In the genomic region with DNA sequence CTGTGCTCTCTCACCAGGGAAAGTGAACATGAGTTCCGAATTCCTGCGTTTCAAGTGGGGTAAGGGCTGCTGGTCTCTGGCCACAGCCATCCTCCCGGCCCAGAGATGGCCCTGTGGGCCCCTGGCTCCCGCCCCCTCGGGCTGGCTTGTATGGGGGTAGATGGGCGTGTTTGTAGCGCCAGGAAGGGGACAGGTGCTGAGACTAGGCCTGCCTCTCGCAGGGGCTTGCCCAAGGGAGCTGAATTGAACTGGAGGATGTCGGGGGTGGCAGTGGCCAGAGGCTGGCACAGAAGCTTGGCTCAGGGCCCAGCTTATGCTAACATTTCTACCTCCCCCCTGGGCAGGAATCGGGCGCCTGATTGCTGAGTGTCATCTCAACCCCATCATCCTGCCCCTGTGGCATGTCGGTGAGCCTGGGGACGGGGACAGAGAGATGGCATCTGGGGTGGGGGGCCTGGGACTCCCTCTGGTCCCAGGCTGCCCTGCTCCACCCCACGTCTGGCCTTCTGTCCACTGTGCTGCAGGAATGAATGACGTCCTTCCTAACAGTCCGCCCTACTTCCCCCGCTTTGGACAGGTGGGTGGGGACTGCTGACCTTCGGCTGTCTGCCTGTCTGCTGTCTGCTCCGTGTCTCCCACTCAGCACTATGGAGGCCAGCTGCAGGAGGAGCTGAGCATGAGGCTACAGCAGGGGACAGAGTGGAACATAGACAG, we compare ENCODE assay signal across 17 cellular contexts. TPM values are rescaled to one million over a fixed set of nuclear protein-coding genes. Genes with fewer than 3 reads are reported as not detected.
DNase-seq lines count a peak whose midpoint lies in the region; ATAC-seq, FAIRE-seq and TF ChIP-seq lines count a peak whose summit lies in the region.
"Had no signal": no experiment of that assay in that cellular context is flagged by ENCODE, and none has a peak within 500 bp of the region (broad histone marks: within the 10 kb centered on the region; RNA-seq: fewer than 3 reads in every experiment).

No MANE protein-coding gene starts in this region.

- peak; percentile 41 for DNase-seq in NCI-H2196 (lab: John Stamatoyannopoulos, UW; ENCODE audit: unreplicated experiment)
- no peak for DNase-seq in K562 (ENCODE audit: extremely low read depth in 1 of 4, low spot score in 3 of 4)
- no peak for DNase-seq in psoas muscle
- DNase-seq in NCI-H2227 treated with DMSO at 0.1 percent for 48 hours (lab: John Stamatoyannopoulos, UW) = no peak
- DNase-seq in stimulated activated CD4-positive, alpha-beta T cell treated with anti-CD3 and anti-CD28 coated beads, Interleukin-4, amount 100 ng/mL, for 24 hours = no peak
- no peak for DNase-seq in posterior cingulate gyrus
- DNase-seq: DMS 273 treated with DMSO at 0.1 percent for 48 hours; hippocampal formation; naive B cell; NCI-H187; stimulated activated CD4-positive, alpha-beta T cell treated with anti-CD3 and anti-CD28 coated beads, Interleukin-4, amount 100 ng/mL, for 4 hours; stimulated activated naive B cell treated with anti-CD40 and anti-IgM and Interleukin-4, amounts not matched to agents 10 μg/mL and 1 μg/mL and 100 μg/mL, for 72 hours; uterus had no signal

- no peak overlapping the region for H2AFZ ChIP-seq in K562 (ENCODE audit: low read depth, low read length)

- H3K27ac ChIP-seq in K562 (ENCODE audit: extremely low read depth, low read depth, low read length) = no peak overlapping the region
- H3K27ac ChIP-seq in psoas muscle = peak overlapping the region; percentile 16
- H3K27ac ChIP-seq: epithelial cell of prostate, KMS-11, uterus had no signal

- ATAC-seq in K562 = peak; percentile 37; the same call in 2 of the 3 replicates
- peak; percentile 74 to 85 (median 82) for ATAC-seq in psoas muscle

- in situ Hi-C loops in K562 (cut with MboI) = no loop called here

- no peak for FAIRE-seq in K562 (lab: Jason Lieb, UNC)
- FAIRE-seq: colon, H54 had no signal

- POLR2A ChIA-PET in K562 (lab: Yijun Ruan, JAX) = interaction anchor here (0.6 to 3.2 kb wide), 5 partner anchors 10 to 94 kb away, joined by 4 to 11 read pairs (median 6); partner anchors contain the start of gene RPL10

- H3K9ac ChIP-seq in K562 (ENCODE audit: insufficient read depth in 1 of 2, low read depth in 2 of 2, low read length in 2 of 2) = peak overlapping the region in 1 of 2 experiments; percentile 74; a peak in 2 of 4 replicates
- H3K9ac ChIP-seq: KMS-11 had no signal

- no peak for TF ChIP-seq EP300 in K562 (IDR thresholded peaks at IDR 0.05; ENCODE audit: low read length)

- no peaks in the 10 kb centered on the region for H4K20me1 ChIP-seq in K562 (replicated peaks; ENCODE audit: control insufficient read depth, insufficient read depth, low read length)

- no peaks in the 10 kb centered on the region for H3K9me3 ChIP-seq in K562 (replicated peaks; ENCODE audit: control insufficient read depth, insufficient read depth, low read depth, low read length)
- H3K9me3 ChIP-seq in psoas muscle = no peaks in the 10 kb centered on the region
- H3K9me3 ChIP-seq: uterus had no signal

- no peaks in the 10 kb centered on the region for H3K27me3 ChIP-seq in K562 (ENCODE audit: control insufficient read depth in 2 of 2, insufficient read depth in 2 of 2, low read length in 2 of 2)
- peaks cover 0 to 9% (median 0%) of the 10 kb centered on the region in 3 donors for H3K27me3 ChIP-seq in psoas muscle (ENCODE audit: insufficient read depth in 3 of 3, low read length in 2 of 3)
- H3K27me3 ChIP-seq: uterus had no signal

- TF ChIP-seq CTCF in K562 (IDR thresholded peaks at IDR 0.05 in 2 of 3, conservative IDR thresholded peaks at IDR 0.05 in 1 of 3; ENCODE audit: insufficient read depth in 2 of 3, low read depth in 1 of 3, low read length in 3 of 3) = no peak
- no peak for TF ChIP-seq CTCF in psoas muscle (IDR thresholded peaks at IDR 0.05)

- CTCF ChIA-PET in K562 (lab: Yijun Ruan, JAX; ENCODE audit: low intra/inter-chr PET ratio) = no interaction called here

- intact Hi-C loops in K562 (cut with micrococcal nuclease) = no loop called here
- intact Hi-C loops in psoas muscle (cut with DNase I) = loop anchor here in 1 of 2 donors (5.0 kb wide), 1 partner anchor 112 kb away; no protein-coding TSS in a partner anchor
- intact Hi-C loops in posterior cingulate gyrus (cut with DNase I) = no loop called here

- H3K4me3 ChIP-seq in K562 (no peak overlapping the region), psoas muscle (no peak overlapping the region)
- H3K4me3 ChIP-seq: uterus had no signal

- TF ChIP-seq RAD21 in K562 (CRISPR knock-in tag; conservative IDR thresholded peaks at IDR 0.05 in 1 of 2, IDR thresholded peaks at IDR 0.05 in 1 of 2) = no peak

- BruUV-seq in K562 (replicated peaks; lab: Mats Ljungman, UMichigan) = no TSS peak

- H3K36me3 ChIP-seq in K562 (ENCODE audit: control insufficient read depth, insufficient read depth, low read length) = no peaks in the 10 kb centered on the region
- peaks cover 0 to 9% of the 10 kb centered on the region in 2 donors for H3K36me3 ChIP-seq in psoas muscle (ENCODE audit: insufficient read depth in 1 of 2, low read depth in 1 of 2)
- H3K36me3 ChIP-seq: uterus had no signal

- 70% methylated on average over 7 of the region's 19 CpGs for WGBS in K562 (ENCODE audit: insufficient coverage, low coverage, missing lambda C conversion rate)
- WGBS in psoas muscle, 3 donors = 34 to 48% (median 35%) methylated on average over 18 to 19 of the region's 19 CpGs

- H3K4me2 ChIP-seq in K562 (ENCODE audit: insufficient read depth, low read length) = no peak overlapping the region
- H3K4me2 ChIP-seq: KMS-11 had no signal

- no peaks in the 10 kb centered on the region for H3K79me2 ChIP-seq in K562 (ENCODE audit: control insufficient read depth, insufficient read depth, low read length)

- H3K4me1 ChIP-seq in K562 (replicated peaks in 1 of 2; ENCODE audit: control insufficient read depth in 2 of 2, insufficient read depth in 2 of 2, low read length in 2 of 2) (peaks cover 0 to 20% of the 10 kb centered on the region in 2 experiments; a peak in 2 of 5 replicates), psoas muscle (peaks cover 3% of the 10 kb centered on the region)
- H3K4me1 ChIP-seq: uterus had no signal

- TF ChIP-seq POLR2A in K562 (conservative IDR thresholded peaks at IDR 0.05) = no peak

- no peaks in the 10 kb centered on the region for H3K9me1 ChIP-seq in K562 (ENCODE audit: control insufficient read depth, insufficient read depth, low read length)

RNA-seq across cellular contexts. Expression of gene TAFAZZIN, which starts 8.5 kb away (rescaled TPM):
- total RNA-seq in K562 (2011; cell fraction: chromatin; rRNA removed; ENCODE audit: low replicate concordance) = 68.1 and 155 TPM in 2 replicates
- total RNA-seq in K562 (2011; cell fraction: nucleolus; rRNA removed) = 126 and 130 TPM in 2 replicates
- 84.5 and 90.6 TPM in 2 replicates for total RNA-seq in K562 (2011; cell fraction: nucleoplasm; rRNA removed)
- total RNA-seq in K562 (2014; rRNA removed) (20.2 and 33.7 TPM in 2 replicates), K562 (2014; rRNA removed; fragmentation: Illumina TruSeq; extraction: Trizol) (10.7 and 11.3 TPM in 2 replicates), K562 (2015; rRNA removed; fragmentation: Illumina TruSeq; extraction: Trizol) (15.6 and 17.1 TPM in 2 replicates), K562 (2021) (29.6 and 32.2 TPM in 2 replicates), psoas muscle (10 to 100 TPM; 17.7 to 25.5 (median 23.6) TPM)
- polyA plus RNA-seq in K562 (2011; rRNA removed) (24.0 and 39.6 TPM in 2 replicates), K562 (2014; fragmentation: Illumina TruSeq; extraction: Trizol) (20.2 and 25.0 TPM in 2 replicates), K562 (2014; fragmentation: Nextera tagmentation; extraction: Ambion mirVana) (under 1 TPM; 0.49 to 0.64 TPM), K562 (2014; rRNA removed) (33.6 and 40.7 TPM in 2 replicates), psoas muscle (10 to 100 TPM; 19.2 to 21.8 (median 20.7) TPM)
- 24.2 and 26.2 TPM in 2 replicates for polyA plus RNA-seq in K562 (2011; cell fraction: cytosol; rRNA removed)
- 415 and 432 TPM in 2 replicates for polyA plus RNA-seq in K562 (2011; cell fraction: nucleus; rRNA removed)
- polyA plus RNA-seq in K562 (2012) = 21.3 and 52.8 TPM in 2 replicates
- polyA minus RNA-seq in K562 (2011; rRNA and poly(A)+ RNA removed) = 7.7 and 17.0 TPM in 2 replicates
- 8.3 and 13.7 TPM in 2 replicates for polyA minus RNA-seq in K562 (2011; cell fraction: cytosol; rRNA and poly(A)+ RNA removed)
- 45.6 and 52.2 TPM in 2 replicates for polyA minus RNA-seq in K562 (2011; cell fraction: nucleus; rRNA and poly(A)+ RNA removed)

RNA-seq across cellular contexts. Expression of gene ATP6AP1, which starts 8.6 kb away (rescaled TPM):
- total RNA-seq in K562 (2011; cell fraction: chromatin; rRNA removed; ENCODE audit: low replicate concordance) = 70.8 and 156 TPM in 2 replicates
- 194 and 228 TPM in 2 replicates for total RNA-seq in K562 (2011; cell fraction: nucleolus; rRNA removed)
- 158 and 184 TPM in 2 replicates for total RNA-seq in K562 (2011; cell fraction: nucleoplasm; rRNA removed)
- 52.9 and 56.2 TPM in 2 replicates for total RNA-seq in K562 (2014; rRNA removed)
- total RNA-seq in K562 (2014; rRNA removed; fragmentation: Illumina TruSeq; extraction: Trizol) = 26.5 and 30.1 TPM in 2 replicates
- total RNA-seq in K562 (2015; rRNA removed; fragmentation: Illumina TruSeq; extraction: Trizol) = 47.3 and 50.0 TPM in 2 replicates
- total RNA-seq in K562 (2021) = 75.6 and 81.4 TPM in 2 replicates
- 60.7 and 93.2 TPM in 2 replicates for polyA plus RNA-seq in K562 (2011; rRNA removed)
- 177 and 195 TPM in 2 replicates for polyA plus RNA-seq in K562 (2011; cell fraction: cytosol; rRNA removed)
- polyA plus RNA-seq in K562 (2011; cell fraction: nucleus; rRNA removed) = 93.6 and 94.2 TPM in 2 replicates
- 82.8 and 171 TPM in 2 replicates for polyA plus RNA-seq in K562 (2012)
- polyA plus RNA-seq in K562 (2014; fragmentation: Illumina TruSeq; extraction: Trizol) = 90.5 and 100 TPM in 2 replicates
- polyA plus RNA-seq in K562 (2014; fragmentation: Nextera tagmentation; extraction: Ambion mirVana) = 10 to 100 TPM in 1 of 2 experiments, 1 to 10 TPM in 1; 8.3 to 12.3 TPM
- 67.1 and 72.0 TPM in 2 replicates for polyA plus RNA-seq in K562 (2014; rRNA removed)
- 48.9 and 56.6 TPM in 2 replicates for polyA minus RNA-seq in K562 (2011; rRNA and poly(A)+ RNA removed)
- 78.1 and 123 TPM in 2 replicates for polyA minus RNA-seq in K562 (2011; cell fraction: cytosol; rRNA and poly(A)+ RNA removed)
- polyA minus RNA-seq in K562 (2011; cell fraction: nucleus; rRNA and poly(A)+ RNA removed) = 13.7 and 29.0 TPM in 2 replicates
- 10 to 100 TPM; 34.1 to 38.6 (median 34.5) TPM for total RNA-seq in psoas muscle
- 10 to 100 TPM; 28.3 to 37.1 (median 31.0) TPM for polyA plus RNA-seq in psoas muscle

RNA-seq across cellular contexts. Expression of gene DNASE1L1, which starts 10.8 kb away (rescaled TPM):
- total RNA-seq in K562 (2011; cell fraction: chromatin; rRNA removed; ENCODE audit: low replicate concordance) = 14.4 and 29.9 TPM in 2 replicates
- total RNA-seq in K562 (2011; cell fraction: nucleolus; rRNA removed) = 32.4 and 37.9 TPM in 2 replicates
- 24.0 and 27.8 TPM in 2 replicates for total RNA-seq in K562 (2011; cell fraction: nucleoplasm; rRNA removed)
- total RNA-seq in K562 (2014; rRNA removed) = 12.4 and 16.4 TPM in 2 replicates
- 5.7 and 5.9 TPM in 2 replicates for total RNA-seq in K562 (2014; rRNA removed; fragmentation: Illumina TruSeq; extraction: Trizol)
- 4.9 and 5.5 TPM in 2 replicates for total RNA-seq in K562 (2015; rRNA removed; fragmentation: Illumina TruSeq; extraction: Trizol)
- 10.9 and 11.2 TPM in 2 replicates for total RNA-seq in K562 (2021)
- polyA plus RNA-seq in K562 (2011; rRNA removed) = 12.6 and 14.8 TPM in 2 replicates
- 18.6 and 34.4 TPM in 2 replicates for polyA plus RNA-seq in K562 (2011; cell fraction: cytosol; rRNA removed)
- polyA plus RNA-seq in K562 (2011; cell fraction: nucleus; rRNA removed) = 18.8 and 31.1 TPM in 2 replicates
- polyA plus RNA-seq in K562 (2012) = 14.5 and 24.0 TPM in 2 replicates
- polyA plus RNA-seq in K562 (2014; fragmentation: Illumina TruSeq; extraction: Trizol) = 7.9 and 12.9 TPM in 2 replicates
- polyA plus RNA-seq in K562 (2014; fragmentation: Nextera tagmentation; extraction: Ambion mirVana) = under 1 TPM; 0.73 to 0.74 TPM
- 11.6 and 16.4 TPM in 2 replicates for polyA plus RNA-seq in K562 (2014; rRNA removed)
- 5.2 and 6.9 TPM in 2 replicates for polyA minus RNA-seq in K562 (2011; rRNA and poly(A)+ RNA removed)
- 8.1 and 9.3 TPM in 2 replicates for polyA minus RNA-seq in K562 (2011; cell fraction: cytosol; rRNA and poly(A)+ RNA removed)
- polyA minus RNA-seq in K562 (2011; cell fraction: nucleus; rRNA and poly(A)+ RNA removed) = 4.7 and 6.1 TPM in 2 replicates
- total RNA-seq in psoas muscle = 100 to 1,000 TPM in 2 of 4 donors, 10 to 100 TPM in 2; 72.6 to 149 (median 111) TPM
- 10 to 100 TPM; 42.2 to 75.1 (median 71.1) TPM for polyA plus RNA-seq in psoas muscle

RNA-seq across cellular contexts. Expression of gene GDI1, which starts 17.1 kb away (rescaled TPM):
- total RNA-seq in K562 (2011; cell fraction: chromatin; rRNA removed; ENCODE audit: low replicate concordance) = 170 and 364 TPM in 2 replicates
- 263 and 264 TPM in 2 replicates for total RNA-seq in K562 (2011; cell fraction: nucleolus; rRNA removed)
- total RNA-seq in K562 (2011; cell fraction: nucleoplasm; rRNA removed) = 180 and 225 TPM in 2 replicates
- 37.5 and 76.5 TPM in 2 replicates for total RNA-seq in K562 (2014; rRNA removed)
- total RNA-seq in K562 (2014; rRNA removed; fragmentation: Illumina TruSeq; extraction: Trizol) = 18.9 and 23.9 TPM in 2 replicates
- total RNA-seq in K562 (2015; rRNA removed; fragmentation: Illumina TruSeq; extraction: Trizol) = 27.4 and 30.4 TPM in 2 replicates
- 54.6 and 61.1 TPM in 2 replicates for total RNA-seq in K562 (2021)
- 76.8 and 134 TPM in 2 replicates for polyA plus RNA-seq in K562 (2011; rRNA removed)
- polyA plus RNA-seq in K562 (2011; cell fraction: cytosol; rRNA removed) = 94.0 and 108 TPM in 2 replicates
- 629 and 686 TPM in 2 replicates for polyA plus RNA-seq in K562 (2011; cell fraction: nucleus; rRNA removed)
- polyA plus RNA-seq in K562 (2012) = 75.0 and 118 TPM in 2 replicates
- polyA plus RNA-seq in K562 (2014; fragmentation: Illumina TruSeq; extraction: Trizol) = 73.2 and 82.6 TPM in 2 replicates
- 1 to 10 TPM in 1 of 2 experiments, under 1 TPM in 1; 0.97 to 2.2 TPM for polyA plus RNA-seq in K562 (2014; fragmentation: Nextera tagmentation; extraction: Ambion mirVana)
- 78.1 and 86.1 TPM in 2 replicates for polyA plus RNA-seq in K562 (2014; rRNA removed)
- polyA minus RNA-seq in K562 (2011; rRNA and poly(A)+ RNA removed) = 35.8 and 44.0 TPM in 2 replicates
- 28.5 and 29.3 TPM in 2 replicates for polyA minus RNA-seq in K562 (2011; cell fraction: cytosol; rRNA and poly(A)+ RNA removed)
- polyA minus RNA-seq in K562 (2011; cell fraction: nucleus; rRNA and poly(A)+ RNA removed) = 86.3 and 105 TPM in 2 replicates
- total RNA-seq in psoas muscle = 10 to 100 TPM; 37.4 to 57.7 (median 49.8) TPM
- 10 to 100 TPM; 37.4 to 52.4 (median 50.7) TPM for polyA plus RNA-seq in psoas muscle

RNA-seq across cellular contexts. Expression of gene RPL10, which starts 21.7 kb away (rescaled TPM):
- 652 and 1,355 TPM in 2 replicates for total RNA-seq in K562 (2011; cell fraction: chromatin; rRNA removed; ENCODE audit: low replicate concordance)
- 1,356 and 1,561 TPM in 2 replicates for total RNA-seq in K562 (2011; cell fraction: nucleolus; rRNA removed)
- total RNA-seq in K562 (2011; cell fraction: nucleoplasm; rRNA removed) = 1,670 and 2,786 TPM in 2 replicates
- 4,111 and 4,705 TPM in 2 replicates for total RNA-seq in K562 (2014; rRNA removed)
- 3,682 and 4,010 TPM in 2 replicates for total RNA-seq in K562 (2014; rRNA removed; fragmentation: Illumina TruSeq; extraction: Trizol)
- total RNA-seq in K562 (2015; rRNA removed; fragmentation: Illumina TruSeq; extraction: Trizol) = 3,735 and 3,774 TPM in 2 replicates
- total RNA-seq in K562 (2021) = 4,299 and 4,408 TPM in 2 replicates
- 5,297 and 6,545 TPM in 2 replicates for polyA plus RNA-seq in K562 (2011; rRNA removed)
- polyA plus RNA-seq in K562 (2011; cell fraction: cytosol; rRNA removed) = 7,052 and 10,074 TPM in 2 replicates
- polyA plus RNA-seq in K562 (2011; cell fraction: nucleus; rRNA removed) = 3,562 and 5,028 TPM in 2 replicates
- 5,208 and 8,851 TPM in 2 replicates for polyA plus RNA-seq in K562 (2012)
- polyA plus RNA-seq in K562 (2014; fragmentation: Illumina TruSeq; extraction: Trizol) = 6,119 and 7,432 TPM in 2 replicates
- 1,000 to 10,000 TPM; 5,014 to 7,600 TPM for polyA plus RNA-seq in K562 (2014; fragmentation: Nextera tagmentation; extraction: Ambion mirVana)
- polyA plus RNA-seq in K562 (2014; rRNA removed) = 6,193 and 7,323 TPM in 2 replicates
- polyA minus RNA-seq in K562 (2011; rRNA and poly(A)+ RNA removed) = 1,451 and 1,523 TPM in 2 replicates
- 1,578 and 1,804 TPM in 2 replicates for polyA minus RNA-seq in K562 (2011; cell fraction: cytosol; rRNA and poly(A)+ RNA removed)
- 368 and 622 TPM in 2 replicates for polyA minus RNA-seq in K562 (2011; cell fraction: nucleus; rRNA and poly(A)+ RNA removed)
- total RNA-seq in psoas muscle = 1,000 to 10,000 TPM; 1,403 to 2,633 (median 2,325) TPM
- polyA plus RNA-seq in psoas muscle = 1,000 to 10,000 TPM; 4,938 to 5,433 (median 5,248) TPM
